In the genomic region with DNA sequence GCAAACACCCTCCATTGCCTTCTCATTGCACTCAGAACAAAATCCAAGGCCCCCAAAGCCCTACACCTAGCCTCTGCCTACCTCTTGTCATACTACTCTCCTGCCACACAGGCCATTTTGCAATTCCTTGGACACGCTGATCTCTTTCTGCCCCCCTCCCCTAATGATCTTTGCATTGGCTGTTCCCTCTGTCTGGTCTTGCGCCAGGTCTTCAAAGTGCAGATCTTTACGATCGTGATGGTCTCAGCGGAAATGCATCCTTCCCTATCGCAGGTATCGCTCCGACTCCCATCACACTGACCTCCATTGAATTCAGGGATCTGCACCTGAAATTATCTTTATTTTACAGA, we compare ENCODE assay signal across 8 cellular contexts. TPM values are rescaled to one million over a fixed set of nuclear protein-coding genes. Genes with fewer than 3 reads are reported as not detected.
DNase-seq lines count a peak whose midpoint lies in the region; TF ChIP-seq lines count a peak whose summit lies in the region.

No MANE protein-coding gene starts in this region.

- peak overlapping the region; percentile 85 to 87 for H3K4me3 ChIP-seq in duodenal mucosa (ENCODE audit: low read depth in 1 of 2, low read length in 2 of 2)

- H3K36me3 Mint-ChIP-seq in CD14-positive monocyte (peaks cover 0 to 2% of the 10 kb centered on the region in 2 donors), neural crest cell (ENCODE audit: low read depth) (no peaks in the 10 kb centered on the region)

- H3K9me3 ChIP-seq in duodenal mucosa (ENCODE audit: control insufficient read depth in 1 of 2, low read length in 2 of 2): no peaks in the 10 kb centered on the region

- H3K27me3 ChIP-seq in duodenal mucosa (ENCODE audit: control insufficient read depth in 1 of 2, insufficient read depth in 2 of 2, low read length in 2 of 2): no peaks in the 10 kb centered on the region

- peaks cover 15 to 20% of the 10 kb centered on the region in 2 donors for H3K4me1 ChIP-seq in duodenal mucosa (ENCODE audit: control insufficient read depth in 1 of 2, insufficient read depth in 2 of 2, low read length in 2 of 2)

- in situ Hi-C loops in GM13976 (cut with MboI; ENCODE audit: low sequenced_read_pairs, unreplicated experiment): no loop called here

- H3K9me3 Mint-ChIP-seq in CD14-positive monocyte: no peaks in the 10 kb centered on the region
- no peaks in the 10 kb centered on the region for H3K9me3 Mint-ChIP-seq in neural crest cell

- TF ChIP-seq CTCF in CD14-positive monocyte (IDR thresholded peaks at IDR 0.05): no peak
- TF ChIP-seq CTCF in neural crest cell (conservative IDR thresholded peaks at IDR 0.05): no peak
- TF ChIP-seq CTCF in GM13976 (IDR thresholded peaks at IDR 0.05; ENCODE audit: borderline replicate concordance, control extremely low read depth, extremely low read depth, insufficient read depth, missing control alignments): no peak

- no peaks in the 10 kb centered on the region for H3K36me3 ChIP-seq in duodenal mucosa (ENCODE audit: control insufficient read depth in 1 of 2, insufficient read depth in 2 of 2, low read length in 2 of 2)

- peaks cover 5 to 19% (median 7%) of the 10 kb centered on the region in 3 donors for H3K27me3 Mint-ChIP-seq in CD14-positive monocyte (ENCODE audit: low read depth in 3 of 3)
- H3K27me3 Mint-ChIP-seq in neural crest cell (ENCODE audit: low read depth): peaks cover 13% of the 10 kb centered on the region

- H3K27ac ChIP-seq in duodenal mucosa (ENCODE audit: low read depth, low read length): no peak overlapping the region

- H3K27ac Mint-ChIP-seq in CD14-positive monocyte: peak overlapping the region in 6 of 7 donors; percentile 29 to 80 (median 68)
- H3K27ac Mint-ChIP-seq in neural crest cell (ENCODE audit: unreplicated experiment): no peak overlapping the region

- intact Hi-C loops in CD14-positive monocyte (cut with micrococcal nuclease): no loop called here

- H3K4me1 Mint-ChIP-seq in CD14-positive monocyte (peaks cover 28% of the 10 kb centered on the region), neural crest cell (peaks cover 19% of the 10 kb centered on the region)

- peak overlapping the region; percentile 86 to 95 for H3K4me3 Mint-ChIP-seq in CD14-positive monocyte
- H3K4me3 Mint-ChIP-seq in neural crest cell: peak overlapping the region; percentile 85

- no peak for DNase-seq in CD14-positive monocyte (ENCODE audit: low spot score)
- peak; percentile 16 for DNase-seq in NAMALWA (ENCODE audit: low spot score)
- DNase-seq in neural crest cell (ENCODE audit: low read depth, low spot score): no peak
- DNase-seq in DMS153 (lab: John Stamatoyannopoulos, UW): no peak
- DNase-seq in GM13976 (ENCODE audit: low spot score): no peak
- DNase-seq in medulla oblongata (ENCODE audit: extremely low spot score): no peak
- DNase-seq in HuH-7 (ENCODE audit: low spot score): no peak

- H3K9ac ChIP-seq in duodenal mucosa (ENCODE audit: low read depth in 1 of 2, low read length in 2 of 2): peak overlapping the region; percentile 75 to 82

RNA-seq across cellular contexts. Expression of a gene that starts 0.8 kb away (rescaled TPM):
- polyA plus RNA-seq in CD14-positive monocyte: 1 to 10 TPM in 1 of 2 donors, under 1 TPM in 1; 0.95 to 2.5 TPM
- total RNA-seq in neural crest cell: 14.8 and 17.8 TPM in 2 replicates

RNA-seq across cellular contexts. Expression of a gene that starts 6.2 kb away (rescaled TPM):
- polyA plus RNA-seq in CD14-positive monocyte: under 1 TPM in 1 of 2 donors, not detected in 1; 0.31 TPM
- not detected in 2 replicates for total RNA-seq in neural crest cell

RNA-seq across cellular contexts. Expression of a gene that starts 54.0 kb away (rescaled TPM):
- 100 to 1,000 TPM; 189 to 195 TPM for polyA plus RNA-seq in CD14-positive monocyte
- 175 and 183 TPM in 2 replicates for total RNA-seq in neural crest cell
